In the genomic region with DNA sequence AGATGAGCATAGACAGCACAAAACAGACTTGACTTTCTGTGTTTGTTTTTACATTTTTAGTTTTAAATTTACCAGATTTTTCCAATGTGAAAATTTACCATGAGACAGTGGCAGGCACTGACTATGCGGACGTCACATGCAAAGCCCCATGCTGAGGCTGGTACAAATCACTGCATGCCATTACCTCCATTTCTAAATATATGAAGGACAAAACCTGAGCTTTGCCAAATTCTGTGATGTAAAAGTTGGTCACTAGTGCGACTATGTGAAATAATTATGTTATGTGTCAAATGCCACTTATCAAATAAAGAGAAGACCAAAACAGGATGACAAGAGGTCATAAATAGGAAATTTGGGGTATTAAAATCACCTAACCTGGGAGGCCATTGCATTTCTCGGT, we compare ENCODE assay signal across 35 cellular contexts. TPM values are rescaled to one million over a fixed set of nuclear protein-coding genes. Genes with fewer than 3 reads are reported as not detected.
"Had no signal": no experiment of that assay in that cellular context is flagged by ENCODE, and none has a peak within 500 bp of the region (broad histone marks: within the 10 kb centered on the region; RNA-seq: fewer than 3 reads in every experiment).

No MANE protein-coding gene starts in this region.

- ATAC-seq: activated CD8-positive, alpha-beta T cell treated with anti-CD3 and anti-CD28 coated beads for 36 hours; activated naive CD4-positive, alpha-beta T cell treated with anti-CD3 and anti-CD28 coated beads, Interleukin-2, amount 50 U/mL, for 72 hours; activated T-cell treated with anti-CD3 and anti-CD28 coated beads, Interleukin-2, amount 50 U/mL, for 4 hours; activated T-cell treated with anti-CD3 and anti-CD28 coated beads, Interleukin-2, amount 50 U/mL, for 72 hours; activated T-helper 17 cell treated with anti-CD3 and anti-CD28 coated beads, Interleukin-2, amount 50 U/mL, for 72 hours; body of pancreas had no signal

- H3K27me3 ChIP-seq: body of pancreas, brain microvascular endothelial cell, breast epithelium had no signal

- H3K9me3 ChIP-seq: adrenal gland, body of pancreas, breast epithelium had no signal

- H3K4me1 ChIP-seq: adrenal gland, breast epithelium had no signal

- DNase-seq: activated B cell treated with CpG ODN at 0.5 μM for 24 hours; activated CD4-positive, alpha-beta memory T cell treated with anti-CD3 and anti-CD28 coated beads for 36 hours; activated CD4-positive, alpha-beta T cell treated with anti-CD3 and anti-CD28 coated beads for 4 hours; activated CD4-positive, alpha-beta T cell treated with anti-CD3 and anti-CD28 coated beads, Interleukin-2, amount 10 ng/mL, durations not matched to agents 24 days and 14 days; activated CD4-positive, alpha-beta T cell treated with anti-CD3 and anti-CD28 coated beads, Interleukin-2, amount 50 U/mL, for 1 hour; activated CD4-positive, alpha-beta T cell treated with anti-CD3 and anti-CD28 coated beads, Interleukin-2, amount 50 U/mL, for 4 hours; activated CD4-positive, CD25-positive, alpha-beta regulatory T cell treated with anti-CD3 and anti-CD28 coated beads, Interleukin-2, amount 50 U/mL, for 72 hours; activated CD8-positive, alpha-beta memory T cell treated with anti-CD3 and anti-CD28 coated beads, Interleukin-2, amount 50 U/mL, for 4 hours; activated CD8-positive, alpha-beta T cell treated with anti-CD3 and anti-CD28 coated beads for 36 hours; activated effector memory CD4-positive, alpha-beta T cell treated with anti-CD3 and anti-CD28 coated beads, Interleukin-2, amount 50 U/mL, for 16 hours; activated gamma-delta T cell treated with Interleukin-2 at 50 U/mL for 16 hours; activated naive CD4-positive, alpha-beta T cell; activated naive CD4-positive, alpha-beta T cell treated with anti-CD3 and anti-CD28 coated beads for 36 hours; activated naive CD4-positive, alpha-beta T cell treated with anti-CD3 and anti-CD28 coated beads, Interleukin-2, amount 50 U/mL, for 16 hours; activated naive CD8-positive, alpha-beta T cell treated with anti-CD3 and anti-CD28 coated beads for 36 hours; activated T-cell treated with anti-CD3 and anti-CD28 coated beads for 4 hours; activated T-cell treated with anti-CD3 and anti-CD28 coated beads, Interleukin-2, amount 50 U/mL, for 1 hour; activated T-cell treated with anti-CD3 and anti-CD28 coated beads, Interleukin-2, amount 50 U/mL, for 4 hours; activated T-cell treated with anti-CD3 and anti-CD28 coated beads, Interleukin-2, amount 50 U/mL, for 72 hours; adrenal gland; amniotic stem cell; aorta; body of pancreas; brain microvascular endothelial cell; central memory CD4-positive, alpha-beta T cell; T-helper 1 cell; T-helper 2 cell; T-helper 9 cell had no signal

- H3K27ac ChIP-seq: adrenal gland, body of pancreas, brain microvascular endothelial cell, breast epithelium, VCaP had no signal

- H3K4me3 ChIP-seq: adrenal gland, body of pancreas, breast epithelium had no signal

- H3K36me3 ChIP-seq: adrenal gland, brain microvascular endothelial cell, breast epithelium had no signal

RNA-seq across cellular contexts. Expression of gene NRAP, which starts 22.1 kb away (rescaled TPM):
- total RNA-seq: activated B cell treated with CpG ODN at 0.5 μM for 24 hours; activated CD4-positive, alpha-beta memory T cell treated with anti-CD3 and anti-CD28 coated beads for 36 hours; activated CD4-positive, alpha-beta T cell treated with anti-CD3 and anti-CD28 coated beads, Interleukin-2, amount 10 ng/mL, durations not matched to agents 24 days and 14 days; activated CD8-positive, alpha-beta memory T cell treated with anti-CD3 and anti-CD28 coated beads for 36 hours; activated CD8-positive, alpha-beta T cell treated with anti-CD3 and anti-CD28 coated beads for 36 hours; activated naive CD4-positive, alpha-beta T cell treated with anti-CD3 and anti-CD28 coated beads for 36 hours; activated naive CD4-positive, alpha-beta T cell treated with anti-CD3 and anti-CD28 coated beads, Interleukin-2, amount 50 U/mL, for 72 hours; activated naive CD8-positive, alpha-beta T cell treated with anti-CD3 and anti-CD28 coated beads for 36 hours; activated T-cell treated with anti-CD3 and anti-CD28 coated beads, Interleukin-2, amount 50 U/mL, for 4 hours; activated T-cell treated with anti-CD3 and anti-CD28 coated beads, Interleukin-2, amount 50 U/mL, for 72 hours; activated T-helper 1 cell treated with anti-CD3 and anti-CD28 coated beads, Interleukin-12 subunit alpha, Interleukin-12 subunit beta, Interleukin-2, Interleukin-4 antibody, amounts not matched to agents 30 ng/mL and 10 ng/mL and 1 ng/mL, durations not matched to agents 14 hours and 24 hours and 36 hours; activated T-helper 17 cell treated with anti-CD3 and anti-CD28 coated beads, Interleukin-2, amount 50 U/mL, for 72 hours; aorta; astrocyte; body of pancreas; breast epithelium had no signal
